1 cellular context compared by ENCODE assay signal in genomic region chr13:112931028-112931934, GRCh38.
TF ChIP-seq lines count a peak whose summit lies in the region.

No MANE protein-coding gene starts in this region.

TF ChIP-seq in HepG2, 621 proteins besides CTCF, POLR2A, EP300 and RAD21 (continued from another document and continues in another):
- TF ChIP-seq AFF4 (CRISPR knock-in tag; IDR thresholded peaks at IDR 0.05) = no peak
- TF ChIP-seq, protein P1, sequence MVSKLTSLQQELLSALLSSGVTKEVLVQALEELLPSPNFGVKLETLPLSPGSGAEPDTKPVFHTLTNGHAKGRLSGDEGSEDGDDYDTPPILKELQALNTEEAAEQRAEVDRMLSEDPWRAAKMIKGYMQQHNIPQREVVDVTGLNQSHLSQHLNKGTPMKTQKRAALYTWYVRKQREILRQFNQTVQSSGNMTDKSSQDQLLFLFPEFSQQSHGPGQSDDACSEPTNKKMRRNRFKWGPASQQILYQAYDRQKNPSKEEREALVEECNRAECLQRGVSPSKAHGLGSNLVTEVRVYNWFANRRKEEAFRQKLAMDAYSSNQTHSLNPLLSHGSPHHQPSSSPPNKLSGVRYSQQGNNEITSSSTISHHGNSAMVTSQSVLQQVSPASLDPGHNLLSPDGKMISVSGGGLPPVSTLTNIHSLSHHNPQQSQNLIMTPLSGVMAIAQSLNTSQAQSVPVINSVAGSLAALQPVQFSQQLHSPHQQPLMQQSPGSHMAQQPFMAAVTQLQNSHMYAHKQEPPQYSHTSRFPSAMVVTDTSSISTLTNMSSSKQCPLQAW (CRISPR knock-in tag; IDR thresholded peaks at IDR 0.05) = peak; percentile 66; the same call in 1 of the 2 replicates
- no peak for TF ChIP-seq ZNF274 (CRISPR knock-in tag; IDR thresholded peaks at IDR 0.05)
- no peak for TF ChIP-seq ZNF777 (CRISPR knock-in tag; IDR thresholded peaks at IDR 0.05)
- TF ChIP-seq, protein P2, sequence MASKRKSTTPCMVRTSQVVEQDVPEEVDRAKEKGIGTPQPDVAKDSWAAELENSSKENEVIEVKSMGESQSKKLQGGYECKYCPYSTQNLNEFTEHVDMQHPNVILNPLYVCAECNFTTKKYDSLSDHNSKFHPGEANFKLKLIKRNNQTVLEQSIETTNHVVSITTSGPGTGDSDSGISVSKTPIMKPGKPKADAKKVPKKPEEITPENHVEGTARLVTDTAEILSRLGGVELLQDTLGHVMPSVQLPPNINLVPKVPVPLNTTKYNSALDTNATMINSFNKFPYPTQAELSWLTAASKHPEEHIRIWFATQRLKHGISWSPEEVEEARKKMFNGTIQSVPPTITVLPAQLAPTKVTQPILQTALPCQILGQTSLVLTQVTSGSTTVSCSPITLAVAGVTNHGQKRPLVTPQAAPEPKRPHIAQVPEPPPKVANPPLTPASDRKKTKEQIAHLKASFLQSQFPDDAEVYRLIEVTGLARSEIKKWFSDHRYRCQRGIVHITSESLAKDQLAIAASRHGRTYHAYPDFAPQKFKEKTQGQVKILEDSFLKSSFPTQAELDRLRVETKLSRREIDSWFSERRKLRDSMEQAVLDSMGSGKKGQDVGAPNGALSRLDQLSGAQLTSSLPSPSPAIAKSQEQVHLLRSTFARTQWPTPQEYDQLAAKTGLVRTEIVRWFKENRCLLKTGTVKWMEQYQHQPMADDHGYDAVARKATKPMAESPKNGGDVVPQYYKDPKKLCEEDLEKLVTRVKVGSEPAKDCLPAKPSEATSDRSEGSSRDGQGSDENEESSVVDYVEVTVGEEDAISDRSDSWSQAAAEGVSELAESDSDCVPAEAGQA (IDR thresholded peaks at IDR 0.05; ENCODE audit: low read depth) = peak; percentile 28; the same call in 1 of the 2 replicates
- TF ChIP-seq, protein P2 (CRISPR knock-in tag; IDR thresholded peaks at IDR 0.05; ENCODE audit: borderline replicate concordance) = no peak
- TF ChIP-seq NPAS2 (CRISPR knock-in tag; IDR thresholded peaks at IDR 0.05; ENCODE audit: borderline replicate concordance) = no peak
- 0 out of 2 replicates have a peak, but pooled peaks have one; percentile 19 for TF ChIP-seq GABPA (IDR thresholded peaks at IDR 0.05; ENCODE audit: low read depth, low read length)
- TF ChIP-seq GABPA (CRISPR knock-in tag; IDR thresholded peaks at IDR 0.05; ENCODE audit: low read depth) = no peak; the same call in 1 of the 2 replicates
- TF ChIP-seq, protein P3, sequence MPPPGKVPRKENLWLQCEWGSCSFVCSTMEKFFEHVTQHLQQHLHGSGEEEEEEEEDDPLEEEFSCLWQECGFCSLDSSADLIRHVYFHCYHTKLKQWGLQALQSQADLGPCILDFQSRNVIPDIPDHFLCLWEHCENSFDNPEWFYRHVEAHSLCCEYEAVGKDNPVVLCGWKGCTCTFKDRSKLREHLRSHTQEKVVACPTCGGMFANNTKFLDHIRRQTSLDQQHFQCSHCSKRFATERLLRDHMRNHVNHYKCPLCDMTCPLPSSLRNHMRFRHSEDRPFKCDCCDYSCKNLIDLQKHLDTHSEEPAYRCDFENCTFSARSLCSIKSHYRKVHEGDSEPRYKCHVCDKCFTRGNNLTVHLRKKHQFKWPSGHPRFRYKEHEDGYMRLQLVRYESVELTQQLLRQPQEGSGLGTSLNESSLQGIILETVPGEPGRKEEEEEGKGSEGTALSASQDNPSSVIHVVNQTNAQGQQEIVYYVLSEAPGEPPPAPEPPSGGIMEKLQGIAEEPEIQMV (CRISPR knock-in tag; IDR thresholded peaks at IDR 0.05; ENCODE audit: low read depth) = no peak
- no peak for TF ChIP-seq ADNP (CRISPR knock-in tag; IDR thresholded peaks at IDR 0.05)
- no peak for TF ChIP-seq FIP1L1 (IDR thresholded peaks at IDR 0.05; ENCODE audit: borderline replicate concordance, insufficient read depth, low read depth, low read length)
- TF ChIP-seq ZNF20 (CRISPR knock-in tag; IDR thresholded peaks at IDR 0.05) = no peak
- TF ChIP-seq, protein P4, sequence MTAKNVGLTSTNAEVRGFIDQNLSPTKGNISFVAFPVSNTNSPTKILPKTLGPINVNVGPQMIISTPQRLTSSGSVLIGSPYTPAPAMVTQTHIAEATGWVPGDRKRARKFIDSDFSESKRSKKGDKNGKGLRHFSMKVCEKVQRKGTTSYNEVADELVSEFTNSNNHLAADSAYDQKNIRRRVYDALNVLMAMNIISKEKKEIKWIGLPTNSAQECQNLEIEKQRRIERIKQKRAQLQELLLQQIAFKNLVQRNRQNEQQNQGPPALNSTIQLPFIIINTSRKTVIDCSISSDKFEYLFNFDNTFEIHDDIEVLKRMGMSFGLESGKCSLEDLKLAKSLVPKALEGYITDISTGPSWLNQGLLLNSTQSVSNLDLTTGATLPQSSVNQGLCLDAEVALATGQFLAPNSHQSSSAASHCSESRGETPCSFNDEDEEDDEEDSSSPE (CRISPR knock-in tag; IDR thresholded peaks at IDR 0.05) = no peak; the same call in 1 of the 2 replicates
- TF ChIP-seq GATAD1 (CRISPR knock-in tag; IDR thresholded peaks at IDR 0.05) = peak; percentile 56; the same call in 1 of the 2 replicates
- TF ChIP-seq POLR2G (IDR thresholded peaks at IDR 0.05; ENCODE audit: low read depth, low read length) = no peak
- TF ChIP-seq SMARCC2 (IDR thresholded peaks at IDR 0.05) = no peak
- no peak for TF ChIP-seq ZNF709 (CRISPR knock-in tag; IDR thresholded peaks at IDR 0.05)
- TF ChIP-seq MAFK (conservative IDR thresholded peaks at IDR 0.05 in 1 of 2, IDR thresholded peaks at IDR 0.05 in 1 of 2; ENCODE audit: low read length in 2 of 2) = no peak
- no peak for TF ChIP-seq NR0B2 (CRISPR knock-in tag; IDR thresholded peaks at IDR 0.05)
- TF ChIP-seq CBX2 (IDR thresholded peaks at IDR 0.05; ENCODE audit: low read depth, low read length) = no peak
- TF ChIP-seq CBX2 (CRISPR knock-in tag; IDR thresholded peaks at IDR 0.05; ENCODE audit: low read depth) = no peak
- no peak for TF ChIP-seq HOXA7 (CRISPR knock-in tag; IDR thresholded peaks at IDR 0.05)
- TF ChIP-seq, protein P5, sequence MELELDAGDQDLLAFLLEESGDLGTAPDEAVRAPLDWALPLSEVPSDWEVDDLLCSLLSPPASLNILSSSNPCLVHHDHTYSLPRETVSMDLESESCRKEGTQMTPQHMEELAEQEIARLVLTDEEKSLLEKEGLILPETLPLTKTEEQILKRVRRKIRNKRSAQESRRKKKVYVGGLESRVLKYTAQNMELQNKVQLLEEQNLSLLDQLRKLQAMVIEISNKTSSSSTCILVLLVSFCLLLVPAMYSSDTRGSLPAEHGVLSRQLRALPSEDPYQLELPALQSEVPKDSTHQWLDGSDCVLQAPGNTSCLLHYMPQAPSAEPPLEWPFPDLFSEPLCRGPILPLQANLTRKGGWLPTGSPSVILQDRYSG (CRISPR knock-in tag; IDR thresholded peaks at IDR 0.05) = no peak
- TF ChIP-seq ZBTB21 (CRISPR knock-in tag; IDR thresholded peaks at IDR 0.05) = 0 out of 2 replicates have a peak, but pooled peaks have one; percentile 36
- TF ChIP-seq ZNF292 (CRISPR knock-in tag; IDR thresholded peaks at IDR 0.05; ENCODE audit: borderline replicate concordance, low read depth) = peak; percentile 81; the same call in 1 of the 2 replicates
- no peak for TF ChIP-seq ZNF337 (CRISPR knock-in tag; IDR thresholded peaks at IDR 0.05; ENCODE audit: borderline replicate concordance, low read depth)
- TF ChIP-seq GABPB1 (CRISPR knock-in tag; IDR thresholded peaks at IDR 0.05) = peak; percentile 67
- TF ChIP-seq, protein P6, sequence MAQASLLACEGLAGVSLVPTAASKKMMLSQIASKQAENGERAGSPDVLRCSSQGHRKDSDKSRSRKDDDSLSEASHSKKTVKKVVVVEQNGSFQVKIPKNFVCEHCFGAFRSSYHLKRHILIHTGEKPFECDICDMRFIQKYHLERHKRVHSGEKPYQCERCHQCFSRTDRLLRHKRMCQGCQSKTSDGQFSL (CRISPR knock-in tag; IDR thresholded peaks at IDR 0.05) = no peak
- TF ChIP-seq, protein P7, sequence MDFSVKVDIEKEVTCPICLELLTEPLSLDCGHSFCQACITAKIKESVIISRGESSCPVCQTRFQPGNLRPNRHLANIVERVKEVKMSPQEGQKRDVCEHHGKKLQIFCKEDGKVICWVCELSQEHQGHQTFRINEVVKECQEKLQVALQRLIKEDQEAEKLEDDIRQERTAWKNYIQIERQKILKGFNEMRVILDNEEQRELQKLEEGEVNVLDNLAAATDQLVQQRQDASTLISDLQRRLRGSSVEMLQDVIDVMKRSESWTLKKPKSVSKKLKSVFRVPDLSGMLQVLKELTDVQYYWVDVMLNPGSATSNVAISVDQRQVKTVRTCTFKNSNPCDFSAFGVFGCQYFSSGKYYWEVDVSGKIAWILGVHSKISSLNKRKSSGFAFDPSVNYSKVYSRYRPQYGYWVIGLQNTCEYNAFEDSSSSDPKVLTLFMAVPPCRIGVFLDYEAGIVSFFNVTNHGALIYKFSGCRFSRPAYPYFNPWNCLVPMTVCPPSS (IDR thresholded peaks at IDR 0.05) = no peak
- TF ChIP-seq ZFAT (CRISPR knock-in tag; conservative IDR thresholded peaks at IDR 0.05) = no peak
- TF ChIP-seq CHD4 (IDR thresholded peaks at IDR 0.05; ENCODE audit: borderline replicate concordance, low read length) = no peak
- no peak for TF ChIP-seq ZNF33B (CRISPR knock-in tag; IDR thresholded peaks at IDR 0.05)
- no peak for TF ChIP-seq ZNF619 (CRISPR knock-in tag; IDR thresholded peaks at IDR 0.05)
- no peak for TF ChIP-seq KAT2B (IDR thresholded peaks at IDR 0.05; ENCODE audit: borderline replicate concordance, low read depth, low read length)
- no peak for TF ChIP-seq NONO (IDR thresholded peaks at IDR 0.05)
- TF ChIP-seq NONO (CRISPR knock-in tag; conservative IDR thresholded peaks at IDR 0.05) = no peak
- TF ChIP-seq, protein P8, sequence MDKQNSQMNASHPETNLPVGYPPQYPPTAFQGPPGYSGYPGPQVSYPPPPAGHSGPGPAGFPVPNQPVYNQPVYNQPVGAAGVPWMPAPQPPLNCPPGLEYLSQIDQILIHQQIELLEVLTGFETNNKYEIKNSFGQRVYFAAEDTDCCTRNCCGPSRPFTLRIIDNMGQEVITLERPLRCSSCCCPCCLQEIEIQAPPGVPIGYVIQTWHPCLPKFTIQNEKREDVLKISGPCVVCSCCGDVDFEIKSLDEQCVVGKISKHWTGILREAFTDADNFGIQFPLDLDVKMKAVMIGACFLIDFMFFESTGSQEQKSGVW (CRISPR knock-in tag; IDR thresholded peaks at IDR 0.05; ENCODE audit: borderline replicate concordance) = no peak
- TF ChIP-seq MATR3 (CRISPR knock-in tag; IDR thresholded peaks at IDR 0.05) = no peak
- no peak for TF ChIP-seq ZSCAN29 (CRISPR knock-in tag; conservative IDR thresholded peaks at IDR 0.05)
- TF ChIP-seq SSRP1 (CRISPR knock-in tag; IDR thresholded peaks at IDR 0.05) = peak; percentile 48; the same call in 1 of the 2 replicates
- TF ChIP-seq RORA (CRISPR knock-in tag; IDR thresholded peaks at IDR 0.05) = no peak
- no peak for TF ChIP-seq TAF15 (IDR thresholded peaks at IDR 0.05; ENCODE audit: low read depth, low read length, poor library complexity, severe bottlenecking)
- TF ChIP-seq TEAD2 (CRISPR knock-in tag; IDR thresholded peaks at IDR 0.05) = no peak
- TF ChIP-seq, protein P9, sequence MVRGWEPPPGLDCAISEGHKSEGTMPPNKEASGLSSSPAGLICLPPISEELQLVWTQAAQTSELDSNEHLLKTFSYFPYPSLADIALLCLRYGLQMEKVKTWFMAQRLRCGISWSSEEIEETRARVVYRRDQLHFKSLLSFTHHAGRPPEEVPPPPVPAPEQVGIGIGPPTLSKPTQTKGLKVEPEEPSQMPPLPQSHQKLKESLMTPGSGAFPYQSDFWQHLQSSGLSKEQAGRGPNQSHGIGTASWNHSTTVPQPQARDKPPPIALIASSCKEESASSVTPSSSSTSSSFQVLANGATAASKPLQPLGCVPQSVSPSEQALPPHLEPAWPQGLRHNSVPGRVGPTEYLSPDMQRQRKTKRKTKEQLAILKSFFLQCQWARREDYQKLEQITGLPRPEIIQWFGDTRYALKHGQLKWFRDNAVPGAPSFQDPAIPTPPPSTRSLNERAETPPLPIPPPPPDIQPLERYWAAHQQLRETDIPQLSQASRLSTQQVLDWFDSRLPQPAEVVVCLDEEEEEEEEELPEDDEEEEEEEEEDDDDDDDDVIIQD (CRISPR knock-in tag; IDR thresholded peaks at IDR 0.05; ENCODE audit: low read depth) = no peak
- TF ChIP-seq NCOA1 (CRISPR knock-in tag; IDR thresholded peaks at IDR 0.05) = no peak
